Comparison of ENCODE assay signal across 2 cellular contexts in the genomic region with DNA sequence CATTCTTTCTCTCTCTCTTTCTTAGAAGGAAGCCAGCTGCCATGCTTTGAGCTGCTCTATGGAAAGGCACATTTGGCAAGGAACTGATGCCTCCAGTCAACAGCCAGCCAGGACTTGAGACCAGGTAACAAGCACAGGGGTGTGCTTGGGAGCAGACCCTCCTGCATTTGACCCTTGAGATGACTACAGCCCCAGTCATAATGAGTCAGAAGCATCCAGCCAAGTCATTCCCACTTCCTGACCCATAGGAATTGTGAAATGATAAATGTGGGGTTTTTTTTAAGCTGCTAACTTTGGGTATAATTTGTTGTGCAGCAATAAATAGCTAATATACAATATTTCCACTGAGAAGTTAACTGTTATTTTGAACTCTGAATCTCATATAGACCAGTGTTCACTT.
A peak's percentile ranks its signal among the peaks of the same experiment; 100 is the strongest.
TF ChIP-seq lines count a peak whose summit lies in the region.

No MANE protein-coding gene starts in this region.

TF ChIP-seq in SK-N-SH, 30 proteins besides CTCF, POLR2A, EP300 and RAD21 (continued from another document):
- TF ChIP-seq, protein P1, sequence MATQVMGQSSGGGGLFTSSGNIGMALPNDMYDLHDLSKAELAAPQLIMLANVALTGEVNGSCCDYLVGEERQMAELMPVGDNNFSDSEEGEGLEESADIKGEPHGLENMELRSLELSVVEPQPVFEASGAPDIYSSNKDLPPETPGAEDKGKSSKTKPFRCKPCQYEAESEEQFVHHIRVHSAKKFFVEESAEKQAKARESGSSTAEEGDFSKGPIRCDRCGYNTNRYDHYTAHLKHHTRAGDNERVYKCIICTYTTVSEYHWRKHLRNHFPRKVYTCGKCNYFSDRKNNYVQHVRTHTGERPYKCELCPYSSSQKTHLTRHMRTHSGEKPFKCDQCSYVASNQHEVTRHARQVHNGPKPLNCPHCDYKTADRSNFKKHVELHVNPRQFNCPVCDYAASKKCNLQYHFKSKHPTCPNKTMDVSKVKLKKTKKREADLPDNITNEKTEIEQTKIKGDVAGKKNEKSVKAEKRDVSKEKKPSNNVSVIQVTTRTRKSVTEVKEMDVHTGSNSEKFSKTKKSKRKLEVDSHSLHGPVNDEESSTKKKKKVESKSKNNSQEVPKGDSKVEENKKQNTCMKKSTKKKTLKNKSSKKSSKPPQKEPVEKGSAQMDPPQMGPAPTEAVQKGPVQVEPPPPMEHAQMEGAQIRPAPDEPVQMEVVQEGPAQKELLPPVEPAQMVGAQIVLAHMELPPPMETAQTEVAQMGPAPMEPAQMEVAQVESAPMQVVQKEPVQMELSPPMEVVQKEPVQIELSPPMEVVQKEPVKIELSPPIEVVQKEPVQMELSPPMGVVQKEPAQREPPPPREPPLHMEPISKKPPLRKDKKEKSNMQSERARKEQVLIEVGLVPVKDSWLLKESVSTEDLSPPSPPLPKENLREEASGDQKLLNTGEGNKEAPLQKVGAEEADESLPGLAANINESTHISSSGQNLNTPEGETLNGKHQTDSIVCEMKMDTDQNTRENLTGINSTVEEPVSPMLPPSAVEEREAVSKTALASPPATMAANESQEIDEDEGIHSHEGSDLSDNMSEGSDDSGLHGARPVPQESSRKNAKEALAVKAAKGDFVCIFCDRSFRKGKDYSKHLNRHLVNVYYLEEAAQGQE (IDR thresholded peaks at IDR 0.05; ENCODE audit: low read depth, low read length): no peak
- TF ChIP-seq, protein P2, sequence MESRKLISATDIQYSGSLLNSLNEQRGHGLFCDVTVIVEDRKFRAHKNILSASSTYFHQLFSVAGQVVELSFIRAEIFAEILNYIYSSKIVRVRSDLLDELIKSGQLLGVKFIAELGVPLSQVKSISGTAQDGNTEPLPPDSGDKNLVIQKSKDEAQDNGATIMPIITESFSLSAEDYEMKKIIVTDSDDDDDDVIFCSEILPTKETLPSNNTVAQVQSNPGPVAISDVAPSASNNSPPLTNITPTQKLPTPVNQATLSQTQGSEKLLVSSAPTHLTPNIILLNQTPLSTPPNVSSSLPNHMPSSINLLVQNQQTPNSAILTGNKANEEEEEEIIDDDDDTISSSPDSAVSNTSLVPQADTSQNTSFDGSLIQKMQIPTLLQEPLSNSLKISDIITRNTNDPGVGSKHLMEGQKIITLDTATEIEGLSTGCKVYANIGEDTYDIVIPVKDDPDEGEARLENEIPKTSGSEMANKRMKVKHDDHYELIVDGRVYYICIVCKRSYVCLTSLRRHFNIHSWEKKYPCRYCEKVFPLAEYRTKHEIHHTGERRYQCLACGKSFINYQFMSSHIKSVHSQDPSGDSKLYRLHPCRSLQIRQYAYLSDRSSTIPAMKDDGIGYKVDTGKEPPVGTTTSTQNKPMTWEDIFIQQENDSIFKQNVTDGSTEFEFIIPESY (IDR thresholded peaks at IDR 0.05; ENCODE audit: borderline replicate concordance, low read depth): 0 out of 2 replicates have a peak, but pooled peaks have one; percentile 39
- TF ChIP-seq CHD2 (IDR thresholded peaks at IDR 0.05; ENCODE audit: low read length, partially characterized antibody) (no peak), FOSL2 (IDR thresholded peaks at IDR 0.05; ENCODE audit: borderline replicate concordance, low read depth) (peak; percentile 96), RXRA (IDR thresholded peaks at IDR 0.05; ENCODE audit: borderline replicate concordance, low read depth) (peak; percentile 84; the same call in 1 of the 2 replicates), TCF12 (IDR thresholded peaks at IDR 0.05) (peak; percentile 74; the same call in 1 of the 2 replicates), NFIC (IDR thresholded peaks at IDR 0.05; ENCODE audit: borderline replicate concordance) (peak; percentile 70), MEF2A (IDR thresholded peaks at IDR 0.05; ENCODE audit: borderline replicate concordance, low read depth) (0 out of 2 replicates have a peak, but pooled peaks have one; percentile 13)
- TF ChIP-seq, protein P3, sequence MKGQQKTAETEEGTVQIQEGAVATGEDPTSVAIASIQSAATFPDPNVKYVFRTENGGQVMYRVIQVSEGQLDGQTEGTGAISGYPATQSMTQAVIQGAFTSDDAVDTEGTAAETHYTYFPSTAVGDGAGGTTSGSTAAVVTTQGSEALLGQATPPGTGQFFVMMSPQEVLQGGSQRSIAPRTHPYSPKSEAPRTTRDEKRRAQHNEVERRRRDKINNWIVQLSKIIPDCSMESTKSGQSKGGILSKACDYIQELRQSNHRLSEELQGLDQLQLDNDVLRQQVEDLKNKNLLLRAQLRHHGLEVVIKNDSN (IDR thresholded peaks at IDR 0.05; ENCODE audit: borderline replicate concordance, low read depth): no peak
- TF ChIP-seq, protein P4, sequence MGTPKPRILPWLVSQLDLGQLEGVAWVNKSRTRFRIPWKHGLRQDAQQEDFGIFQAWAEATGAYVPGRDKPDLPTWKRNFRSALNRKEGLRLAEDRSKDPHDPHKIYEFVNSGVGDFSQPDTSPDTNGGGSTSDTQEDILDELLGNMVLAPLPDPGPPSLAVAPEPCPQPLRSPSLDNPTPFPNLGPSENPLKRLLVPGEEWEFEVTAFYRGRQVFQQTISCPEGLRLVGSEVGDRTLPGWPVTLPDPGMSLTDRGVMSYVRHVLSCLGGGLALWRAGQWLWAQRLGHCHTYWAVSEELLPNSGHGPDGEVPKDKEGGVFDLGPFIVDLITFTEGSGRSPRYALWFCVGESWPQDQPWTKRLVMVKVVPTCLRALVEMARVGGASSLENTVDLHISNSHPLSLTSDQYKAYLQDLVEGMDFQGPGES (IDR thresholded peaks at IDR 0.05; ENCODE audit: low read depth, low read length): no peak

TF ChIP-seq in SK-N-SH treated with all-trans-retinoic acid at 6 μM for 48 hours, 23 proteins besides CTCF, POLR2A, EP300 and RAD21 (continued from another document):
- TF ChIP-seq, protein P5, sequence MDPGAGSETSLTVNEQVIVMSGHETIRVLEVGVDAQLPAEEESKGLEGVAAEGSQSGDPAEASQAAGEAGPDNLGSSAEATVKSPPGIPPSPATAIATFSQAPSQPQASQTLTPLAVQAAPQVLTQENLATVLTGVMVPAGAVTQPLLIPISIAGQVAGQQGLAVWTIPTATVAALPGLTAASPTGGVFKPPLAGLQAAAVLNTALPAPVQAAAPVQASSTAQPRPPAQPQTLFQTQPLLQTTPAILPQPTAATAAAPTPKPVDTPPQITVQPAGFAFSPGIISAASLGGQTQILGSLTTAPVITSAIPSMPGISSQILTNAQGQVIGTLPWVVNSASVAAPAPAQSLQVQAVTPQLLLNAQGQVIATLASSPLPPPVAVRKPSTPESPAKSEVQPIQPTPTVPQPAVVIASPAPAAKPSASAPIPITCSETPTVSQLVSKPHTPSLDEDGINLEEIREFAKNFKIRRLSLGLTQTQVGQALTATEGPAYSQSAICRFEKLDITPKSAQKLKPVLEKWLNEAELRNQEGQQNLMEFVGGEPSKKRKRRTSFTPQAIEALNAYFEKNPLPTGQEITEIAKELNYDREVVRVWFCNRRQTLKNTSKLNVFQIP (CRISPR knock-in tag; IDR thresholded peaks at IDR 0.05; ENCODE audit: borderline replicate concordance, low read depth): no peak
- TF ChIP-seq, protein P6, sequence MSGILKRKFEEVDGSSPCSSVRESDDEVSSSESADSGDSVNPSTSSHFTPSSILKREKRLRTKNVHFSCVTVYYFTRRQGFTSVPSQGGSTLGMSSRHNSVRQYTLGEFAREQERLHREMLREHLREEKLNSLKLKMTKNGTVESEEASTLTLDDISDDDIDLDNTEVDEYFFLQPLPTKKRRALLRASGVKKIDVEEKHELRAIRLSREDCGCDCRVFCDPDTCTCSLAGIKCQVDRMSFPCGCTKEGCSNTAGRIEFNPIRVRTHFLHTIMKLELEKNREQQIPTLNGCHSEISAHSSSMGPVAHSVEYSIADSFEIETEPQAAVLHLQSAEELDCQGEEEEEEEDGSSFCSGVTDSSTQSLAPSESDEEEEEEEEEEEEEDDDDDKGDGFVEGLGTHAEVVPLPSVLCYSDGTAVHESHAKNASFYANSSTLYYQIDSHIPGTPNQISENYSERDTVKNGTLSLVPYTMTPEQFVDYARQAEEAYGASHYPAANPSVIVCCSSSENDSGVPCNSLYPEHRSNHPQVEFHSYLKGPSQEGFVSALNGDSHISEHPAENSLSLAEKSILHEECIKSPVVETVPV (CRISPR knock-in tag; IDR thresholded peaks at IDR 0.05): no peak
- TF ChIP-seq ZC3H10 (CRISPR knock-in tag; IDR thresholded peaks at IDR 0.05): no peak
TF ChIP-seq in SK-N-SH treated with all-trans-retinoic acid at 6 μM for 48 hours: peak in this region for 0.
